Comparison of ENCODE assay signal across 9 cellular contexts in genomic region chr16:28186752-28187151, GRCh38. TPM values are rescaled to one million over a fixed set of nuclear protein-coding genes. Genes with fewer than 3 reads are reported as not detected.
A peak's percentile ranks its signal among the peaks of the same experiment; 100 is the strongest.
DNase-seq lines count a peak whose midpoint lies in the region; ATAC-seq and TF ChIP-seq lines count a peak whose summit lies in the region.
"Had no signal": no experiment of that assay in that cellular context is flagged by ENCODE, and none has a peak within 500 bp of the region (broad histone marks: within the 10 kb centered on the region; RNA-seq: fewer than 3 reads in every experiment).

No MANE protein-coding gene starts in this region.

- peak; percentile 77 for DNase-seq in EL
- DNase-seq in astrocyte of the spinal cord (ENCODE audit: low read depth, low spot score), result peak; percentile 29
- no peak for DNase-seq in osteoblast (ENCODE audit: insufficient read length, low spot score, missing footprints)
- no peak for DNase-seq in GM19240 (ENCODE audit: insufficient read length, low spot score)
- DNase-seq: Kasumi-1, NCI-H226 had no signal

- H3K4me2 ChIP-seq in KMS-11, result peak overlapping the region; percentile 73; the same call in 1 of the 2 replicates
- peak overlapping the region; percentile 1 for H3K4me2 ChIP-seq in osteoblast (ENCODE audit: insufficient read depth, low read length)

- H3K36me3 ChIP-seq in KMS-11 (ENCODE audit: insufficient read depth), result no peaks in the 10 kb centered on the region; the same call in 1 of the 2 replicates
- H3K36me3 ChIP-seq in osteoblast (ENCODE audit: insufficient read depth, low read length), result no peaks in the 10 kb centered on the region

- no peaks in the 10 kb centered on the region for H3K9me3 ChIP-seq in osteoblast (ENCODE audit: low read depth, low read length)

- H4K20me1 ChIP-seq in KMS-11 (ENCODE audit: insufficient read depth), result peaks cover 68% of the 10 kb centered on the region
- H4K20me1 ChIP-seq in osteoblast (ENCODE audit: insufficient read depth, low read length), result peaks cover 44% of the 10 kb centered on the region

- H3K27ac ChIP-seq in KMS-11, result no peak overlapping the region
- H3K27ac ChIP-seq in osteoblast (ENCODE audit: low read depth, low read length), result peak overlapping the region; percentile 24

- in situ Hi-C loops in astrocyte of the spinal cord (cut with HindIII; ENCODE audit: low sequenced_read_pairs), result no loop called here

- ATAC-seq in GM19452 (IDR thresholded peaks at IDR 0.05; ENCODE audit: unreplicated experiment) (no peak), GM18498 (IDR thresholded peaks at IDR 0.05; ENCODE audit: unreplicated experiment) (no peak)

- H2AFZ ChIP-seq in KMS-11 (ENCODE audit: low read depth) (no peak overlapping the region), osteoblast (ENCODE audit: low read length) (no peak overlapping the region)

- H3K27me3 ChIP-seq in KMS-11 (ENCODE audit: insufficient read depth, low read depth), result no peaks in the 10 kb centered on the region
- H3K27me3 ChIP-seq in osteoblast (ENCODE audit: insufficient read depth, low read length), result no peaks in the 10 kb centered on the region

- H3K9ac ChIP-seq in KMS-11, result no peak overlapping the region

- peaks cover 87% of the 10 kb centered on the region for H3K4me1 ChIP-seq in KMS-11 (ENCODE audit: low read depth, poor library complexity, severe bottlenecking)
- H3K4me1 ChIP-seq in osteoblast (ENCODE audit: insufficient read depth, low read length), result peaks cover 46% of the 10 kb centered on the region

- H3K4me3 ChIP-seq in KMS-11 (IDR thresholded peaks at IDR 0.05; ENCODE audit: insufficient read depth, low read depth, low read length) (no peak overlapping the region), astrocyte of the spinal cord (ENCODE audit: low read depth, low read length) (no peak overlapping the region), osteoblast (ENCODE audit: insufficient read depth, low read length) (no peak overlapping the region)

- H3K79me2 ChIP-seq in KMS-11 (ENCODE audit: insufficient read depth, low read depth), result peaks cover 99% of the 10 kb centered on the region
- H3K79me2 ChIP-seq in osteoblast (ENCODE audit: insufficient read depth, low read length), result peaks cover 99% of the 10 kb centered on the region

- TF ChIP-seq CTCF in KMS-11 (conservative IDR thresholded peaks at IDR 0.05; ENCODE audit: low read depth, low read length) (no peak), astrocyte of the spinal cord (IDR thresholded peaks at IDR 0.05; ENCODE audit: low read depth, low read length) (no peak), osteoblast (IDR thresholded peaks at IDR 0.05; ENCODE audit: extremely low read depth, low read depth, low read length) (no peak)

RNA-seq across cellular contexts. Expression of gene XPO6, which starts 25.0 kb away (rescaled TPM):
- total RNA-seq in osteoblast, result 82.2 and 102 TPM in 2 replicates

Comparison
In these comparisons a context has a peak if more than half of its experiments do, and no peak if none do; other contexts are left out.
1. DNase-seq: peak in EL (single experiment) and astrocyte of the spinal cord (single experiment); none in osteoblast (single experiment) and GM19240 (single experiment).